Comparison of ENCODE assay signal across 8 cellular contexts in the genomic region with DNA sequence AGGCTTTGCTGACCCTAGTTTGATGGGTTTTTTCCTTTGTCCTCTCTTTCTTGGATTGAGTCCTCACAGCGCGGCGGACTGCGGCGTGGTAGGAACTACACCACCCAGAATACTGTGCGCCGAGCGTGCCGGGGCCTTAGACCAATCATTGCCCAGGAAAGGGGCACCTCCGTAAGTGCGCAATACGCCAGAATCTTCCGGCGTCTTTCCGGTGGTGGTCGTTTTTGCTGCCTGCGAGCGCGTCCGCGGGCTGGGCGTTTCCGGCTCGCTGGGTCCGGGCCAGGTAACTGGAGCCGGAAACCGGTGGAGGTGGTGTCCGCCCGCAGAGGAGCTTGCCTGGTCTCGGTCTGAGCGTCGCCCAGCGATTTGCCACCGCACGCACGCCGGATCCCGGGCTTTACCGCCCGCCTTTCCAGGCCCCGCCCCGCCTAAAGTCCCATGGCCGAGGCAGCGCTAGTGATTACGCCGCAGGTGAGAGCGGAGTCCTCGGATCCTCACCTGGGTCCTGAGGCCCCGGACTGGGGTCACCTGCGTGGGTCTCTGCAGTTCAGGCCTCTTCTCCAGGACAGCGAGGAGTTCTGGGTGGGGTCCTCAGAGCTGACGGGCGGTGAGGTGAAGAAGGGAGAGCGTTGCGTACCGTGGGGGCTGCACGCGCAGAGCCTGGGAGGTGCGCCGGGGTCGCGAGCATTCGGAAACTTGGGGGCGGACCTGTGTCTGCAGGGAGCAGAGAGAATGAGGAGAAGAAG. TPM values are rescaled to one million over a fixed set of nuclear protein-coding genes. Genes with fewer than 3 reads are reported as not detected.
DNase-seq lines count a peak whose midpoint lies in the region; ATAC-seq, FAIRE-seq and TF ChIP-seq lines count a peak whose summit lies in the region.

A gene (plus strand): TSS at position 221 of the 746 bp plus-strand sequence. CDS start 218 bp downstream, at position 439.

- peak; percentile 98 for ATAC-seq in HG02840 (IDR thresholded peaks at IDR 0.05; ENCODE audit: low FRiP score, unreplicated experiment)
- ATAC-seq in GM12878 = peak; percentile 100

- peaks cover 6% of the 10 kb centered on the region; the same call in 2 of the 3 replicates for H3K9me3 ChIP-seq in GM12878 (replicated peaks; ENCODE audit: control insufficient read depth, insufficient read depth, low read length)

- H3K27ac ChIP-seq in GM12878 (ENCODE audit: control insufficient read depth, insufficient read depth) = peak within 1 kb of the TSS; percentile 69

- H3K4me1 ChIP-seq in GM12878 (ENCODE audit: control insufficient read depth, insufficient read depth, low read length) = no peaks in the 10 kb centered on the region; the same call in 1 of the 2 replicates

- POLR2A ChIA-PET in GM12878 (lab: Charles Lee) = no interaction called here

- intact Hi-C loops in GM12878 (cut with micrococcal nuclease; ENCODE audit: unreplicated experiment) = no loop called here

- 1% methylated on average over 63 of the region's 64 CpGs for WGBS in GM12878 (ENCODE audit: insufficient coverage, insufficient replicate concordance, low lambda C conversion rate, missing lambda C conversion rate)

- SMC1A ChIA-PET in GM12878 (lab: Charles Lee; ENCODE audit: uncharacterized antibody, unreplicated experiment) = no interaction called here

- peak within 1 kb of the TSS; percentile 55 for H2AFZ ChIP-seq in GM12878 (ENCODE audit: control insufficient read depth, low read depth, low read length)

- peak; percentile 88 for FAIRE-seq in GM12892 (lab: Jason Lieb, UNC)
- FAIRE-seq in GM12878 (lab: Jason Lieb, UNC) = peak; percentile 65

- TF ChIP-seq RAD21 in GM12878 (IDR thresholded peaks at IDR 0.05; ENCODE audit: insufficient read depth, low read depth, low read length) = no peak

- TSS peak; percentile 70 for BruUV-seq in GM12878 (replicated peaks; lab: Mats Ljungman, UMichigan)

- no peaks in the 10 kb centered on the region for H4K20me1 ChIP-seq in GM12878 (ENCODE audit: control insufficient read depth, insufficient read depth)

- TF ChIP-seq POLR2A in GM12892 (IDR thresholded peaks at IDR 0.05; ENCODE audit: low read depth, low read length) (peak; percentile 80; the same call in 1 of the 2 replicates), GM12878 (IDR thresholded peaks at IDR 0.05; ENCODE audit: low read depth, low read length) (peak; percentile 88)

- H3K9ac ChIP-seq in GM12878 (ENCODE audit: control insufficient read depth, insufficient read depth, low read length) = peak within 1 kb of the TSS; percentile 73; the same call in 1 of the 2 replicates

- peaks cover 4% of the 10 kb centered on the region for H3K79me2 ChIP-seq in GM12878 (ENCODE audit: control insufficient read depth, insufficient read depth, low read length)

- H3K4me2 ChIP-seq in GM12878 (ENCODE audit: control insufficient read depth, insufficient read depth) = peak within 1 kb of the TSS; percentile 77

- RAD21 ChIA-PET in GM12878 (lab: Charles Lee; ENCODE audit: unreplicated experiment) = no interaction called here

- DNase-seq in GM12892 (ENCODE audit: insufficient read length) = peak; percentile 75
- peak; percentile 43 for DNase-seq in NCI-H1694 treated with DMSO at 0.1 percent for 48 hours (lab: John Stamatoyannopoulos, UW)
- DNase-seq in T1000 (lab: John Stamatoyannopoulos, UW) = peak; percentile 84
- peak; percentile 55 for DNase-seq in GM12878 (ENCODE audit: low read depth, low spot score)
- peak; percentile 95 for DNase-seq in iPS DF 19.7 (ENCODE audit: low read depth, low spot score)
- DNase-seq in retinal pigment epithelial cell (ENCODE audit: low read depth) = peak; percentile 79
- no peak for DNase-seq in HT-29 (ENCODE audit: low spot score)

- no peak for TF ChIP-seq EP300 in GM12878 (IDR thresholded peaks at IDR 0.05; ENCODE audit: borderline replicate concordance in 1 of 2, control insufficient read depth in 1 of 2, low read depth in 2 of 2, low read length in 2 of 2)

- CTCF ChIA-PET in GM12878 (lab: Yijun Ruan, JAX) = no interaction called here

- in situ Hi-C loops in GM12878 (cut with MboI) = no loop called here

- peak within 1 kb of the TSS; percentile 74 for H3K4me3 ChIP-seq in GM12878
- H3K4me3 ChIP-seq in retinal pigment epithelial cell (ENCODE audit: low read length) = peak within 1 kb of the TSS; percentile 94

- no peaks in the 10 kb centered on the region for H3K27me3 ChIP-seq in GM12878 (replicated peaks in 1 of 2; ENCODE audit: control insufficient read depth in 2 of 2, insufficient read depth in 2 of 2, low read length in 1 of 2)

- TF ChIP-seq CTCF in GM12878 (IDR thresholded peaks at IDR 0.05 in 2 of 3, conservative IDR thresholded peaks at IDR 0.05 in 1 of 3; ENCODE audit: control insufficient read depth in 2 of 3, extremely low read depth in 1 of 3, insufficient read depth in 1 of 3, low read depth in 3 of 3, low read length in 3 of 3) = no peak
- no peak for TF ChIP-seq CTCF in retinal pigment epithelial cell (conservative IDR thresholded peaks at IDR 0.05; ENCODE audit: low read depth, low read length)

- no peaks in the 10 kb centered on the region for H3K36me3 ChIP-seq in GM12878 (ENCODE audit: control insufficient read depth in 2 of 2, insufficient read depth in 2 of 2, low read length in 1 of 2)

TF ChIP-seq in GM12878, 131 proteins besides CTCF, POLR2A, EP300 and RAD21 (continues in another document):
- peak; percentile 85 for TF ChIP-seq IKZF1 (conservative IDR thresholded peaks at IDR 0.05)
- TF ChIP-seq CHD4 (IDR thresholded peaks at IDR 0.05) = no peak
- no peak for TF ChIP-seq MEF2B (IDR thresholded peaks at IDR 0.05; ENCODE audit: partially characterized antibody, poor library complexity, severe bottlenecking)
- TF ChIP-seq HCFC1 (IDR thresholded peaks at IDR 0.05; ENCODE audit: low read length) = peak; percentile 88
- TF ChIP-seq WRNIP1 (IDR thresholded peaks at IDR 0.05; ENCODE audit: borderline replicate concordance, low read depth, low read length) = no peak
- no peak for TF ChIP-seq EZH2 (IDR thresholded peaks at IDR 0.05; ENCODE audit: borderline replicate concordance, control insufficient read depth, low read depth, low read length)
- no peak for TF ChIP-seq KLF5 (IDR thresholded peaks at IDR 0.05; ENCODE audit: partially characterized antibody)
- TF ChIP-seq MTA2 (IDR thresholded peaks at IDR 0.05; ENCODE audit: low read depth) = no peak
- TF ChIP-seq ZNF24 (IDR thresholded peaks at IDR 0.05) = no peak
- peak; percentile 46; the same call in 1 of the 2 replicates for TF ChIP-seq POLR2AphosphoS2 (IDR thresholded peaks at IDR 0.05; ENCODE audit: low read depth, low read length)
- peak; percentile 90 for TF ChIP-seq MXI1 (IDR thresholded peaks at IDR 0.05; ENCODE audit: low read depth, low read length)
- no peak for TF ChIP-seq SRF (IDR thresholded peaks at IDR 0.05; ENCODE audit: low read depth in 2 of 2, low read length in 2 of 2)
- peak; percentile 79 for TF ChIP-seq SIX5 (IDR thresholded peaks at IDR 0.05; ENCODE audit: low read depth, low read length, severe bottlenecking)
- no peak for TF ChIP-seq CHD1 (IDR thresholded peaks at IDR 0.05; ENCODE audit: low read depth, low read length)
- 0 out of 2 replicates have a peak, but pooled peaks have one; percentile 53 for TF ChIP-seq LARP7 (IDR thresholded peaks at IDR 0.05)
- TF ChIP-seq, protein P1, sequence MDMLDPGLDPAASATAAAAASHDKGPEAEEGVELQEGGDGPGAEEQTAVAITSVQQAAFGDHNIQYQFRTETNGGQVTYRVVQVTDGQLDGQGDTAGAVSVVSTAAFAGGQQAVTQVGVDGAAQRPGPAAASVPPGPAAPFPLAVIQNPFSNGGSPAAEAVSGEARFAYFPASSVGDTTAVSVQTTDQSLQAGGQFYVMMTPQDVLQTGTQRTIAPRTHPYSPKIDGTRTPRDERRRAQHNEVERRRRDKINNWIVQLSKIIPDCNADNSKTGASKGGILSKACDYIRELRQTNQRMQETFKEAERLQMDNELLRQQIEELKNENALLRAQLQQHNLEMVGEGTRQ (IDR thresholded peaks at IDR 0.05; ENCODE audit: borderline replicate concordance, low read depth, low read length) = no peak
- no peak for TF ChIP-seq ESRRA (IDR thresholded peaks at IDR 0.05; ENCODE audit: low read length)
- TF ChIP-seq CREM (IDR thresholded peaks at IDR 0.05; ENCODE audit: low read depth) = peak; percentile 49; the same call in 1 of the 2 replicates
- TF ChIP-seq STAT3 (IDR thresholded peaks at IDR 0.05; ENCODE audit: low read depth, low read length) = no peak
- no peak for TF ChIP-seq FOXK2 (IDR thresholded peaks at IDR 0.05)
- TF ChIP-seq CHD2 (IDR thresholded peaks at IDR 0.05; ENCODE audit: borderline replicate concordance, low read depth, low read length) = peak; percentile 46; the same call in 1 of the 2 replicates
- TF ChIP-seq EED (IDR thresholded peaks at IDR 0.05; ENCODE audit: low read depth) = no peak

RNA-seq across cellular contexts. Expression of the gene that starts here (rescaled TPM):
- polyA plus RNA-seq in GM12892 (2012; ENCODE audit: missing spikeins) = 3.4 TPM
- total RNA-seq in GM12878 (2013; cell fraction: nucleolus; rRNA removed) = 33.0 and 33.6 TPM in 2 replicates
- 2.4 and 2.5 TPM in 2 replicates for total RNA-seq in GM12878 (2014; rRNA removed)
- 2.5 and 2.9 TPM in 2 replicates for total RNA-seq in GM12878 (2014; rRNA removed; fragmentation: Illumina TruSeq; extraction: Trizol)
- total RNA-seq in GM12878 (2021) = 1.8 and 2.2 TPM in 2 replicates
- polyA plus RNA-seq in GM12878 (2011; ENCODE audit: low read depth) = 2.2 TPM
- polyA plus RNA-seq in GM12878 (2011; rRNA removed) = 4.0 and 5.7 TPM in 2 replicates
- 2.2 and 2.3 TPM in 2 replicates for polyA plus RNA-seq in GM12878 (2011; cell fraction: cytosol; rRNA removed)
- polyA plus RNA-seq in GM12878 (2011; cell fraction: nucleus; rRNA removed) = 3.1 and 4.2 TPM in 2 replicates
- polyA plus RNA-seq in GM12878 (2012) = 2.5 and 2.7 TPM in 2 replicates
- 2.8 and 3.0 TPM in 2 replicates for polyA plus RNA-seq in GM12878 (2014; fragmentation: Illumina TruSeq; extraction: Trizol)
- 1 to 10 TPM in 1 of 2 experiments, under 1 TPM in 1; 0.73 to 1.1 TPM for polyA plus RNA-seq in GM12878 (2014; fragmentation: Nextera tagmentation; extraction: Ambion mirVana)
- 1.8 and 2.0 TPM in 2 replicates for polyA plus RNA-seq in GM12878 (2014; rRNA removed)
- polyA plus RNA-seq in GM12878 (2016; fragmentation: Nextera tagmentation; extraction: Ambion mirVana) = 1 to 10 TPM; 2.3 to 2.4 TPM
- polyA minus RNA-seq in GM12878 (2011; rRNA and poly(A)+ RNA removed) = 5.3 and 7.3 TPM in 2 replicates
- polyA minus RNA-seq in GM12878 (2011; cell fraction: cytosol; rRNA and poly(A)+ RNA removed) = 1.1 and 1.4 TPM in 2 replicates
- 3.1 and 6.0 TPM in 2 replicates for polyA minus RNA-seq in GM12878 (2011; cell fraction: nucleus; rRNA and poly(A)+ RNA removed)
- total RNA-seq in HT-29 (2014; rRNA removed; shearing (Covaris generic)) = not detected in 2 replicates
